Comparison of ENCODE assay signal across 26 cellular contexts in genomic region chr6:157333537-157333936, GRCh38.
"Had no signal": no experiment of that assay in that cellular context is flagged by ENCODE, and none has a peak within 500 bp of the region (broad histone marks: within the 10 kb centered on the region; RNA-seq: fewer than 3 reads in every experiment).

No MANE protein-coding gene starts in this region.

- H3K36me3 Mint-ChIP-seq: naive thymus-derived CD4-positive, alpha-beta T cell; stimulated activated effector memory CD8-positive, alpha-beta T cell treated with anti-CD3 and anti-CD28 coated beads, Interleukin-12 subunit alpha, Interleukin-12 subunit beta, amount 100 ng/mL, for 72 hours had no signal

- DNase-seq: dermis blood vessel endothelial cell; effector memory CD4-positive, alpha-beta T cell; gastrocnemius medialis; head of caudate nucleus; kidney; mesenchymal stem cell; midbrain; naive thymus-derived CD4-positive, alpha-beta T cell; nephron progenitor cell; occipital lobe; ovary; psoas muscle; right cardiac atrium; sigmoid colon; stimulated activated CD4-positive, alpha-beta T cell treated with anti-CD3 and anti-CD28 coated beads, Interleukin-2, amount 100 ng/mL, for 24 hours; stimulated activated CD4-positive, alpha-beta T cell treated with anti-CD3 and anti-CD28 coated beads, Interleukin-4, amount 100 ng/mL, for 24 hours; stimulated activated naive CD4-positive, alpha-beta T cell treated with Interleukin-2 at 50 U/mL for 16 hours; stomach; tibial artery; upper lobe of left lung had no signal

- FAIRE-seq: endothelial cell of umbilical vein, kidney, urothelium cell line had no signal

- H3K27ac Mint-ChIP-seq: naive thymus-derived CD4-positive, alpha-beta T cell; nephron progenitor cell; stimulated activated effector memory CD8-positive, alpha-beta T cell treated with anti-CD3 and anti-CD28 coated beads, Interleukin-12 subunit alpha, Interleukin-12 subunit beta, amount 100 ng/mL, for 72 hours had no signal

- H3K27ac ChIP-seq: coronary artery, gastrocnemius medialis, ovary, psoas muscle, sigmoid colon, stomach, tibial artery, upper lobe of left lung had no signal

- H3K36me3 ChIP-seq: gastrocnemius medialis, ovary, sigmoid colon, stomach, tibial artery, upper lobe of left lung had no signal

- ATAC-seq: gastrocnemius medialis; left lobe of liver; naive thymus-derived CD4-positive, alpha-beta T cell; psoas muscle; right cardiac atrium; stimulated activated effector memory CD8-positive, alpha-beta T cell treated with anti-CD3 and anti-CD28 coated beads, Interleukin-12 subunit alpha, Interleukin-12 subunit beta, amount 100 ng/mL, for 72 hours had no signal

- H3K4me1 Mint-ChIP-seq: nephron progenitor cell had no signal

- H3K9me3 ChIP-seq: gastrocnemius medialis, ovary, psoas muscle, sigmoid colon, stomach, tibial artery, upper lobe of left lung had no signal

- H3K9me3 Mint-ChIP-seq: naive thymus-derived CD4-positive, alpha-beta T cell; nephron progenitor cell; stimulated activated effector memory CD8-positive, alpha-beta T cell treated with anti-CD3 and anti-CD28 coated beads, Interleukin-12 subunit alpha, Interleukin-12 subunit beta, amount 100 ng/mL, for 72 hours had no signal

- H3K4me3 ChIP-seq: coronary artery, gastrocnemius medialis, lung, ovary, psoas muscle, sigmoid colon, stomach, tibial artery, upper lobe of left lung had no signal

- H3K27me3 ChIP-seq: gastrocnemius medialis, ovary, upper lobe of left lung had no signal

- H3K4me3 Mint-ChIP-seq: naive thymus-derived CD4-positive, alpha-beta T cell; nephron progenitor cell; stimulated activated effector memory CD8-positive, alpha-beta T cell treated with anti-CD3 and anti-CD28 coated beads, Interleukin-12 subunit alpha, Interleukin-12 subunit beta, amount 100 ng/mL, for 72 hours had no signal

- H3K4me1 ChIP-seq: sigmoid colon, stomach, tibial artery, upper lobe of left lung had no signal
